Comparison of ENCODE assay signal across 1 cellular context in the genomic region with DNA sequence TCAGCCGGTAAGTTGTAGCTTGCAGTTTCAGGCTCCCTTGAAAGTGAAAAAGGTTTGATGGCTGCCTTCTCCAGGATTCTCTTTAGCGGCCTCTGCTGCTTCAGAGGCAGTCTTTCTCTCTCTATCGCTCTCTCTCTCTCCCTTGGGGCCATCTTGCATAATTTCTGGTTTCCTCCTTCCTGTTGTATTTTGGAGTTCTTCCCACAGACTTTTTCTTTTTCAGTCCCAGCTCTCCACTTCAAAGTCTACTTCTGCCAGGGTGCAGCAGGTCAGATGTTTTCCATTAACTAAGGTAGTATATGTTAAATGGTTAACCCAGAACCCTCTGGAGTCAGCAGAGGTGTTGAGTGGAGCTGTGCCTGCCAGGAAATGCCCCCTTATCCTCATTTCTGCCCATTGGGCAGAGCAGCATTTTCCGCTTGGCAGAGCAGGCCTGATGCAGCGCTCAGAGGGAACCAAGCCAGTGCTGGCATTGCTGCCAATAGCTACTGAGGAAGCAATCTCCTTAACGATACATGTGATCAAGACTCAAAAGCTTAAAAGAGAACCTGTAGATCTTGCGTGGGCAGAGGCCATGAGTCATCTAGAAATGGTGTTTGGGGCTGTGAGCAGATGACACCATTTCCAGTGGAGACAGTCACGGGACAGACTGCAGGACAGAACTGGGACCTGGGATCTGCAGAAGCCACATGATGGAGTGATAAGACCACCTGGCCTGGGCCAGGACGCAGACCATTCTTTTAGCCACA.
A peak's percentile ranks its signal among the peaks of the same experiment; 100 is the strongest.
TF ChIP-seq lines count a peak whose summit lies in the region.

No MANE protein-coding gene starts in this region.

TF ChIP-seq in GM12878, 131 proteins besides CTCF, POLR2A, EP300 and RAD21 (continues in another document):
- TF ChIP-seq YBX1 (IDR thresholded peaks at IDR 0.05), result no peak
- TF ChIP-seq HCFC1 (IDR thresholded peaks at IDR 0.05; ENCODE audit: low read length), result no peak
- TF ChIP-seq MYC (IDR thresholded peaks at IDR 0.05; ENCODE audit: insufficient read depth, insufficient read length, insufficient replicate concordance, low read length, severe bottlenecking), result no peak
- TF ChIP-seq GATAD2B (conservative IDR thresholded peaks at IDR 0.05; ENCODE audit: low read depth), result peak; percentile 71; the same call in 1 of the 2 replicates
- TF ChIP-seq BACH1 (IDR thresholded peaks at IDR 0.05; ENCODE audit: borderline replicate concordance), result peak; percentile 33; the same call in 1 of the 2 replicates
- no peak for TF ChIP-seq MXI1 (IDR thresholded peaks at IDR 0.05; ENCODE audit: low read depth, low read length)
- TF ChIP-seq IKZF1 (conservative IDR thresholded peaks at IDR 0.05), result peak; percentile 86
- peak; percentile 61; the same call in 1 of the 2 replicates for TF ChIP-seq PAX5 (IDR thresholded peaks at IDR 0.05; ENCODE audit: borderline replicate concordance, low read depth, low read length)
- TF ChIP-seq HDAC2 (IDR thresholded peaks at IDR 0.05), result no peak
- TF ChIP-seq, protein P1, sequence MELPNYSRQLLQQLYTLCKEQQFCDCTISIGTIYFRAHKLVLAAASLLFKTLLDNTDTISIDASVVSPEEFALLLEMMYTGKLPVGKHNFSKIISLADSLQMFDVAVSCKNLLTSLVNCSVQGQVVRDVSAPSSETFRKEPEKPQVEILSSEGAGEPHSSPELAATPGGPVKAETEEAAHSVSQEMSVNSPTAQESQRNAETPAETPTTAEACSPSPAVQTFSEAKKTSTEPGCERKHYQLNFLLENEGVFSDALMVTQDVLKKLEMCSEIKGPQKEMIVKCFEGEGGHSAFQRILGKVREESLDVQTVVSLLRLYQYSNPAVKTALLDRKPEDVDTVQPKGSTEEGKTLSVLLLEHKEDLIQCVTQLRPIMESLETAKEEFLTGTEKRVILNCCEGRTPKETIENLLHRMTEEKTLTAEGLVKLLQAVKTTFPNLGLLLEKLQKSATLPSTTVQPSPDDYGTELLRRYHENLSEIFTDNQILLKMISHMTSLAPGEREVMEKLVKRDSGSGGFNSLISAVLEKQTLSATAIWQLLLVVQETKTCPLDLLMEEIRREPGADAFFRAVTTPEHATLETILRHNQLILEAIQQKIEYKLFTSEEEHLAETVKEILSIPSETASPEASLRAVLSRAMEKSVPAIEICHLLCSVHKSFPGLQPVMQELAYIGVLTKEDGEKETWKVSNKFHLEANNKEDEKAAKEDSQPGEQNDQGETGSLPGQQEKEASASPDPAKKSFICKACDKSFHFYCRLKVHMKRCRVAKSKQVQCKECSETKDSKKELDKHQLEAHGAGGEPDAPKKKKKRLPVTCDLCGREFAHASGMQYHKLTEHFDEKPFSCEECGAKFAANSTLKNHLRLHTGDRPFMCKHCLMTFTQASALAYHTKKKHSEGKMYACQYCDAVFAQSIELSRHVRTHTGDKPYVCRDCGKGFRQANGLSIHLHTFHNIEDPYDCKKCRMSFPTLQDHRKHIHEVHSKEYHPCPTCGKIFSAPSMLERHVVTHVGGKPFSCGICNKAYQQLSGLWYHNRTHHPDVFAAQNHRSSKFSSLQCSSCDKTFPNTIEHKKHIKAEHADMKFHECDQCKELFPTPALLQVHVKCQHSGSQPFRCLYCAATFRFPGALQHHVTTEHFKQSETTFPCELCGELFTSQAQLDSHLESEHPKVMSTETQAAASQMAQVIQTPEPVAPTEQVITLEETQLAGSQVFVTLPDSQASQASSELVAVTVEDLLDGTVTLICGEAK (IDR thresholded peaks at IDR 0.05; ENCODE audit: borderline replicate concordance), result no peak
- TF ChIP-seq NFXL1 (IDR thresholded peaks at IDR 0.05; ENCODE audit: borderline replicate concordance), result no peak
- TF ChIP-seq CHD2 (IDR thresholded peaks at IDR 0.05; ENCODE audit: borderline replicate concordance, low read depth, low read length), result no peak
- no peak for TF ChIP-seq POLR2AphosphoS5 (IDR thresholded peaks at IDR 0.05; ENCODE audit: low read length)
- peak; percentile 45; the same call in 1 of the 2 replicates for TF ChIP-seq ZNF217 (IDR thresholded peaks at IDR 0.05)
- peak; percentile 92 for TF ChIP-seq DPF2 (IDR thresholded peaks at IDR 0.05)
- TF ChIP-seq SMC3 (IDR thresholded peaks at IDR 0.05; ENCODE audit: borderline replicate concordance, low read length), result no peak
- TF ChIP-seq TAF1 (IDR thresholded peaks at IDR 0.05; ENCODE audit: borderline replicate concordance, low read depth, low read length), result no peak
- TF ChIP-seq, protein P2, sequence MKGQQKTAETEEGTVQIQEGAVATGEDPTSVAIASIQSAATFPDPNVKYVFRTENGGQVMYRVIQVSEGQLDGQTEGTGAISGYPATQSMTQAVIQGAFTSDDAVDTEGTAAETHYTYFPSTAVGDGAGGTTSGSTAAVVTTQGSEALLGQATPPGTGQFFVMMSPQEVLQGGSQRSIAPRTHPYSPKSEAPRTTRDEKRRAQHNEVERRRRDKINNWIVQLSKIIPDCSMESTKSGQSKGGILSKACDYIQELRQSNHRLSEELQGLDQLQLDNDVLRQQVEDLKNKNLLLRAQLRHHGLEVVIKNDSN (IDR thresholded peaks at IDR 0.05; ENCODE audit: borderline replicate concordance, extremely low read length, insufficient read depth, low read depth, low read length), result no peak
- TF ChIP-seq ZNF622 (IDR thresholded peaks at IDR 0.05), result no peak
- TF ChIP-seq, protein P3, sequence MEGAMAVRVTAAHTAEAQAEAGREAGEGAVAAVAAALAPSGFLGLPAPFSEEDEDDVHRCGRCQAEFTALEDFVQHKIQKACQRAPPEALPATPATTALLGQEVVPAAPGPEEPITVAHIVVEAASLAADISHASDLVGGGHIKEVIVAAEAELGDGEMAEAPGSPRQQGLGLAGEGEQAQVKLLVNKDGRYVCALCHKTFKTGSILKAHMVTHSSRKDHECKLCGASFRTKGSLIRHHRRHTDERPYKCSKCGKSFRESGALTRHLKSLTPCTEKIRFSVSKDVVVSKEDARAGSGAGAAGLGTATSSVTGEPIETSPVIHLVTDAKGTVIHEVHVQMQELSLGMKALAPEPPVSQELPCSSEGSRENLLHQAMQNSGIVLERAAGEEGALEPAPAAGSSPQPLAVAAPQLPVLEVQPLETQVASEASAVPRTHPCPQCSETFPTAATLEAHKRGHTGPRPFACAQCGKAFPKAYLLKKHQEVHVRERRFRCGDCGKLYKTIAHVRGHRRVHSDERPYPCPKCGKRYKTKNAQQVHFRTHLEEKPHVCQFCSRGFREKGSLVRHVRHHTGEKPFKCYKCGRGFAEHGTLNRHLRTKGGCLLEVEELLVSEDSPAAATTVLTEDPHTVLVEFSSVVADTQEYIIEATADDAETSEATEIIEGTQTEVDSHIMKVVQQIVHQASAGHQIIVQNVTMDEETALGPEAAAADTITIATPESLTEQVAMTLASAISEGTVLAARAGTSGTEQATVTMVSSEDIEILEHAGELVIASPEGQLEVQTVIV (IDR thresholded peaks at IDR 0.05; ENCODE audit: borderline replicate concordance, partially characterized antibody), result no peak
- TF ChIP-seq KAT2A (conservative IDR thresholded peaks at IDR 0.05; ENCODE audit: control insufficient read depth, low read depth, low read length), result no peak
- peak; percentile 80 to 90 for TF ChIP-seq BHLHE40 (IDR thresholded peaks at IDR 0.05; ENCODE audit: borderline replicate concordance in 1 of 2, low read depth in 2 of 2, low read length in 1 of 2)
- TF ChIP-seq, protein P4, sequence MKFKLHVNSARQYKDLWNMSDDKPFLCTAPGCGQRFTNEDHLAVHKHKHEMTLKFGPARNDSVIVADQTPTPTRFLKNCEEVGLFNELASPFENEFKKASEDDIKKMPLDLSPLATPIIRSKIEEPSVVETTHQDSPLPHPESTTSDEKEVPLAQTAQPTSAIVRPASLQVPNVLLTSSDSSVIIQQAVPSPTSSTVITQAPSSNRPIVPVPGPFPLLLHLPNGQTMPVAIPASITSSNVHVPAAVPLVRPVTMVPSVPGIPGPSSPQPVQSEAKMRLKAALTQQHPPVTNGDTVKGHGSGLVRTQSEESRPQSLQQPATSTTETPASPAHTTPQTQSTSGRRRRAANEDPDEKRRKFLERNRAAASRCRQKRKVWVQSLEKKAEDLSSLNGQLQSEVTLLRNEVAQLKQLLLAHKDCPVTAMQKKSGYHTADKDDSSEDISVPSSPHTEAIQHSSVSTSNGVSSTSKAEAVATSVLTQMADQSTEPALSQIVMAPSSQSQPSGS (IDR thresholded peaks at IDR 0.05; ENCODE audit: low read length), result peak; percentile 34; the same call in 1 of the 2 replicates
- TF ChIP-seq, protein P5, sequence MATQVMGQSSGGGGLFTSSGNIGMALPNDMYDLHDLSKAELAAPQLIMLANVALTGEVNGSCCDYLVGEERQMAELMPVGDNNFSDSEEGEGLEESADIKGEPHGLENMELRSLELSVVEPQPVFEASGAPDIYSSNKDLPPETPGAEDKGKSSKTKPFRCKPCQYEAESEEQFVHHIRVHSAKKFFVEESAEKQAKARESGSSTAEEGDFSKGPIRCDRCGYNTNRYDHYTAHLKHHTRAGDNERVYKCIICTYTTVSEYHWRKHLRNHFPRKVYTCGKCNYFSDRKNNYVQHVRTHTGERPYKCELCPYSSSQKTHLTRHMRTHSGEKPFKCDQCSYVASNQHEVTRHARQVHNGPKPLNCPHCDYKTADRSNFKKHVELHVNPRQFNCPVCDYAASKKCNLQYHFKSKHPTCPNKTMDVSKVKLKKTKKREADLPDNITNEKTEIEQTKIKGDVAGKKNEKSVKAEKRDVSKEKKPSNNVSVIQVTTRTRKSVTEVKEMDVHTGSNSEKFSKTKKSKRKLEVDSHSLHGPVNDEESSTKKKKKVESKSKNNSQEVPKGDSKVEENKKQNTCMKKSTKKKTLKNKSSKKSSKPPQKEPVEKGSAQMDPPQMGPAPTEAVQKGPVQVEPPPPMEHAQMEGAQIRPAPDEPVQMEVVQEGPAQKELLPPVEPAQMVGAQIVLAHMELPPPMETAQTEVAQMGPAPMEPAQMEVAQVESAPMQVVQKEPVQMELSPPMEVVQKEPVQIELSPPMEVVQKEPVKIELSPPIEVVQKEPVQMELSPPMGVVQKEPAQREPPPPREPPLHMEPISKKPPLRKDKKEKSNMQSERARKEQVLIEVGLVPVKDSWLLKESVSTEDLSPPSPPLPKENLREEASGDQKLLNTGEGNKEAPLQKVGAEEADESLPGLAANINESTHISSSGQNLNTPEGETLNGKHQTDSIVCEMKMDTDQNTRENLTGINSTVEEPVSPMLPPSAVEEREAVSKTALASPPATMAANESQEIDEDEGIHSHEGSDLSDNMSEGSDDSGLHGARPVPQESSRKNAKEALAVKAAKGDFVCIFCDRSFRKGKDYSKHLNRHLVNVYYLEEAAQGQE (IDR thresholded peaks at IDR 0.05; ENCODE audit: low read depth, low read length), result no peak
- no peak for TF ChIP-seq CBX3 (IDR thresholded peaks at IDR 0.05; ENCODE audit: borderline replicate concordance, low read depth)
- TF ChIP-seq ESRRA (IDR thresholded peaks at IDR 0.05; ENCODE audit: low read length), result no peak
- TF ChIP-seq FOXM1 (IDR thresholded peaks at IDR 0.05; ENCODE audit: low read depth, low read length), result 0 out of 2 replicates have a peak, but pooled peaks have one; percentile 44
- no peak for TF ChIP-seq SRF (IDR thresholded peaks at IDR 0.05; ENCODE audit: low read depth in 2 of 2, low read length in 2 of 2)
- no peak for TF ChIP-seq NFYA (IDR thresholded peaks at IDR 0.05; ENCODE audit: borderline replicate concordance, low read depth, low read length)
- no peak for TF ChIP-seq CBX5 (IDR thresholded peaks at IDR 0.05; ENCODE audit: low read depth)
- TF ChIP-seq, protein P6, sequence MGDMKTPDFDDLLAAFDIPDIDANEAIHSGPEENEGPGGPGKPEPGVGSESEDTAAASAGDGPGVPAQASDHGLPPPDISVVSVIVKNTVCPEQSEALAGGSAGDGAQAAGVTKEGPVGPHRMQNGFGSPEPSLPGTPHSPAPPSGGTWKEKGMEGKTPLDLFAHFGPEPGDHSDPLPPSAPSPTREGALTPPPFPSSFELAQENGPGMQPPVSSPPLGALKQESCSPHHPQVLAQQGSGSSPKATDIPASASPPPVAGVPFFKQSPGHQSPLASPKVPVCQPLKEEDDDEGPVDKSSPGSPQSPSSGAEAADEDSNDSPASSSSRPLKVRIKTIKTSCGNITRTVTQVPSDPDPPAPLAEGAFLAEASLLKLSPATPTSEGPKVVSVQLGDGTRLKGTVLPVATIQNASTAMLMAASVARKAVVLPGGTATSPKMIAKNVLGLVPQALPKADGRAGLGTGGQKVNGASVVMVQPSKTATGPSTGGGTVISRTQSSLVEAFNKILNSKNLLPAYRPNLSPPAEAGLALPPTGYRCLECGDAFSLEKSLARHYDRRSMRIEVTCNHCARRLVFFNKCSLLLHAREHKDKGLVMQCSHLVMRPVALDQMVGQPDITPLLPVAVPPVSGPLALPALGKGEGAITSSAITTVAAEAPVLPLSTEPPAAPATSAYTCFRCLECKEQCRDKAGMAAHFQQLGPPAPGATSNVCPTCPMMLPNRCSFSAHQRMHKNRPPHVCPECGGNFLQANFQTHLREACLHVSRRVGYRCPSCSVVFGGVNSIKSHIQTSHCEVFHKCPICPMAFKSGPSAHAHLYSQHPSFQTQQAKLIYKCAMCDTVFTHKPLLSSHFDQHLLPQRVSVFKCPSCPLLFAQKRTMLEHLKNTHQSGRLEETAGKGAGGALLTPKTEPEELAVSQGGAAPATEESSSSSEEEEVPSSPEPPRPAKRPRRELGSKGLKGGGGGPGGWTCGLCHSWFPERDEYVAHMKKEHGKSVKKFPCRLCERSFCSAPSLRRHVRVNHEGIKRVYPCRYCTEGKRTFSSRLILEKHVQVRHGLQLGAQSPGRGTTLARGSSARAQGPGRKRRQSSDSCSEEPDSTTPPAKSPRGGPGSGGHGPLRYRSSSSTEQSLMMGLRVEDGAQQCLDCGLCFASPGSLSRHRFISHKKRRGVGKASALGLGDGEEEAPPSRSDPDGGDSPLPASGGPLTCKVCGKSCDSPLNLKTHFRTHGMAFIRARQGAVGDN (IDR thresholded peaks at IDR 0.05), result peak; percentile 55; the same call in 1 of the 2 replicates
- TF ChIP-seq NR2C2 (IDR thresholded peaks at IDR 0.05; ENCODE audit: borderline replicate concordance, control insufficient read depth, insufficient read length, low read depth), result no peak
- TF ChIP-seq CEBPB (IDR thresholded peaks at IDR 0.05; ENCODE audit: borderline replicate concordance in 1 of 2, low read depth in 2 of 2, low read length in 2 of 2), result 0 out of 4 replicates have a peak, but pooled peaks of 1 of the 2 experiments have one; percentile 3
- TF ChIP-seq HDAC6 (IDR thresholded peaks at IDR 0.05; ENCODE audit: unreplicated experiment), result no peak
- TF ChIP-seq LARP7 (IDR thresholded peaks at IDR 0.05), result no peak
- no peak for TF ChIP-seq CBFB (IDR thresholded peaks at IDR 0.05; ENCODE audit: low read depth)
- TF ChIP-seq, protein P7, sequence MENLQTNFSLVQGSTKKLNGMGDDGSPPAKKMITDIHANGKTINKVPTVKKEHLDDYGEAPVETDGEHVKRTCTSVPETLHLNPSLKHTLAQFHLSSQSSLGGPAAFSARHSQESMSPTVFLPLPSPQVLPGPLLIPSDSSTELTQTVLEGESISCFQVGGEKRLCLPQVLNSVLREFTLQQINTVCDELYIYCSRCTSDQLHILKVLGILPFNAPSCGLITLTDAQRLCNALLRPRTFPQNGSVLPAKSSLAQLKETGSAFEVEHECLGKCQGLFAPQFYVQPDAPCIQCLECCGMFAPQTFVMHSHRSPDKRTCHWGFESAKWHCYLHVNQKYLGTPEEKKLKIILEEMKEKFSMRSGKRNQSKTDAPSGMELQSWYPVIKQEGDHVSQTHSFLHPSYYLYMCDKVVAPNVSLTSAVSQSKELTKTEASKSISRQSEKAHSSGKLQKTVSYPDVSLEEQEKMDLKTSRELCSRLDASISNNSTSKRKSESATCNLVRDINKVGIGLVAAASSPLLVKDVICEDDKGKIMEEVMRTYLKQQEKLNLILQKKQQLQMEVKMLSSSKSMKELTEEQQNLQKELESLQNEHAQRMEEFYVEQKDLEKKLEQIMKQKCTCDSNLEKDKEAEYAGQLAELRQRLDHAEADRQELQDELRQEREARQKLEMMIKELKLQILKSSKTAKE (IDR thresholded peaks at IDR 0.05; ENCODE audit: low read depth, poor library complexity, severe bottlenecking), result peak; percentile 29
